ENCODE assay signal across 19 cellular contexts in the genomic region with DNA sequence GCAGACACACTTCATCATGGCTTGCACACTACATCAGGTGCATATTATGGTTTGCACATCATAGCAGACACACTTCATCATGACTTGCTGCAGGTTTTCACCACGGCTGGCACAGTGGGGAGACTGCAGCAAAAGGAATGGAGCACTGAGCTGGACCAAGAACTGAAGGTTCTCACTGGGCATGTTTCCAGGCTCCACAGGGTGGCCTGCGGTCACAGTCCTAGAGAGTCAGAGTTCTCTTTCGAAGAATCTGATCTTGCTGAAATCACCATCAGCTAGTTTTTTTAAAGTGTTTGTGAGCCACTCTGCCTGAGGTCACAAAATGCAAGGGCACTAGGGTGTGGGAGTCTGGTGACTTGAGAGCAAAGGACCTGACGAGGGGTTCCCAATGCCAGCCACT.
DNase-seq lines count a peak whose midpoint lies in the region; ATAC-seq, FAIRE-seq and TF ChIP-seq lines count a peak whose summit lies in the region.
"Had no signal": no experiment of that assay in that cellular context is flagged by ENCODE, and none has a peak within 500 bp of the region (broad histone marks: within the 10 kb centered on the region; RNA-seq: fewer than 3 reads in every experiment).

No MANE protein-coding gene starts in this region.

- no peak for DNase-seq in stimulated activated naive CD8-positive, alpha-beta T cell treated with anti-CD3 and anti-CD28 coated beads, Interleukin-15, amount 100 ng/mL, for 72 hours
- no peak for DNase-seq in stimulated activated naive CD8-positive, alpha-beta T cell treated with anti-CD3 and anti-CD28 coated beads, Interleukin-15, Interleukin-2, amounts not matched to agents 100 U/mL and 50 U/mL, for 24 hours
- peak; percentile 82 for DNase-seq in M059J (ENCODE audit: low read depth)
- peak; percentile 51 for DNase-seq in astrocyte of the spinal cord (ENCODE audit: low read depth, low spot score)
- DNase-seq in urothelium cell line (ENCODE audit: low spot score): peak; percentile 24
- no peak for DNase-seq in NCI-H1694 (lab: John Stamatoyannopoulos, UW)
- no peak for DNase-seq in endothelial cell (ENCODE audit: low spot score)
- no peak for DNase-seq in left lobe of liver (ENCODE audit: low spot score)
- DNase-seq: CD4-positive, alpha-beta memory T cell; DMS153; H9; NCI-H1417; NCI-H187 treated with DMSO at 0.1 percent for 48 hours; NCI-H345; NCI-H524 treated with DMSO at 0.1 percent for 48 hours; PC-9; SJCRH30 had no signal

- no peaks in the 10 kb centered on the region for H3K9me3 Mint-ChIP-seq in stimulated activated naive CD8-positive, alpha-beta T cell treated with anti-CD3 and anti-CD28 coated beads, Interleukin-15, amount 100 ng/mL, for 72 hours
- no peaks in the 10 kb centered on the region for H3K9me3 Mint-ChIP-seq in endothelial cell (ENCODE audit: unreplicated experiment)
- H3K9me3 Mint-ChIP-seq: CD4-positive, alpha-beta memory T cell; H9 had no signal

- in situ Hi-C loops in astrocyte of the spinal cord (cut with HindIII; ENCODE audit: low sequenced_read_pairs): no loop called here

- no peak overlapping the region for H3K4me3 Mint-ChIP-seq in stimulated activated naive CD8-positive, alpha-beta T cell treated with anti-CD3 and anti-CD28 coated beads, Interleukin-15, amount 100 ng/mL, for 72 hours
- no peak overlapping the region for H3K4me3 Mint-ChIP-seq in endothelial cell (ENCODE audit: unreplicated experiment)
- H3K4me3 Mint-ChIP-seq: CD4-positive, alpha-beta memory T cell; H9 had no signal

- TF ChIP-seq CTCF in astrocyte of the spinal cord (IDR thresholded peaks at IDR 0.05; ENCODE audit: low read depth, low read length) (no peak), endothelial cell (IDR thresholded peaks at IDR 0.05; ENCODE audit: unreplicated experiment) (no peak)

- FAIRE-seq in urothelium cell line (lab: Jason Lieb, UNC): peak; percentile 53
- FAIRE-seq: A549 had no signal

- H3K4me1 Mint-ChIP-seq in stimulated activated naive CD8-positive, alpha-beta T cell treated with anti-CD3 and anti-CD28 coated beads, Interleukin-15, amount 100 ng/mL, for 72 hours: no peaks in the 10 kb centered on the region
- no peaks in the 10 kb centered on the region for H3K4me1 Mint-ChIP-seq in endothelial cell (ENCODE audit: unreplicated experiment)
- H3K4me1 Mint-ChIP-seq: CD4-positive, alpha-beta memory T cell had no signal

- H3K27me3 Mint-ChIP-seq in stimulated activated naive CD8-positive, alpha-beta T cell treated with anti-CD3 and anti-CD28 coated beads, Interleukin-15, amount 100 ng/mL, for 72 hours: peaks cover 34% of the 10 kb centered on the region
- no peaks in the 10 kb centered on the region for H3K27me3 Mint-ChIP-seq in endothelial cell (ENCODE audit: unreplicated experiment)

- peak; percentile 20 for ATAC-seq in stimulated activated naive CD8-positive, alpha-beta T cell treated with anti-CD3 and anti-CD28 coated beads, Interleukin-15, amount 100 ng/mL, for 72 hours
- ATAC-seq in stimulated activated naive CD8-positive, alpha-beta T cell treated with anti-CD3 and anti-CD28 coated beads, Interleukin-15, Interleukin-2, amounts not matched to agents 100 U/mL and 50 U/mL, for 24 hours: no peak
- ATAC-seq in left lobe of liver: no peak
- ATAC-seq: A549 had no signal

- H3K36me3 Mint-ChIP-seq in endothelial cell (ENCODE audit: low read depth, unreplicated experiment): no peaks in the 10 kb centered on the region
- H3K36me3 Mint-ChIP-seq: CD4-positive, alpha-beta memory T cell had no signal

- no peak overlapping the region for H3K4me3 ChIP-seq in astrocyte of the spinal cord (ENCODE audit: low read depth, low read length)
- H3K4me3 ChIP-seq: A549, BLaER1, PC-9, SJCRH30 had no signal

- H3K27ac Mint-ChIP-seq in stimulated activated naive CD8-positive, alpha-beta T cell treated with anti-CD3 and anti-CD28 coated beads, Interleukin-15, amount 100 ng/mL, for 72 hours: no peak overlapping the region
- H3K27ac Mint-ChIP-seq in endothelial cell (ENCODE audit: unreplicated experiment): no peak overlapping the region
- H3K27ac Mint-ChIP-seq: CD4-positive, alpha-beta memory T cell; H9 had no signal

Comparison
In these comparisons a context has a peak if more than half of its experiments do, and no peak if none do; other contexts are left out.
1. DNase-seq: peak in M059J (single experiment), astrocyte of the spinal cord (single experiment) and urothelium cell line (single experiment); none in stimulated activated naive CD8-positive, alpha-beta T cell treated with anti-CD3 and anti-CD28 coated beads, Interleukin-15, amount 100 ng/mL, for 72 hours (0 of 2), stimulated activated naive CD8-positive, alpha-beta T cell treated with anti-CD3 and anti-CD28 coated beads, Interleukin-15, Interleukin-2, amounts not matched to agents 100 U/mL and 50 U/mL, for 24 hours (single experiment), NCI-H1694 (single experiment), endothelial cell (single experiment) and left lobe of liver (single experiment).